ENCODE assay signal across 8 cellular contexts in the genomic region with DNA sequence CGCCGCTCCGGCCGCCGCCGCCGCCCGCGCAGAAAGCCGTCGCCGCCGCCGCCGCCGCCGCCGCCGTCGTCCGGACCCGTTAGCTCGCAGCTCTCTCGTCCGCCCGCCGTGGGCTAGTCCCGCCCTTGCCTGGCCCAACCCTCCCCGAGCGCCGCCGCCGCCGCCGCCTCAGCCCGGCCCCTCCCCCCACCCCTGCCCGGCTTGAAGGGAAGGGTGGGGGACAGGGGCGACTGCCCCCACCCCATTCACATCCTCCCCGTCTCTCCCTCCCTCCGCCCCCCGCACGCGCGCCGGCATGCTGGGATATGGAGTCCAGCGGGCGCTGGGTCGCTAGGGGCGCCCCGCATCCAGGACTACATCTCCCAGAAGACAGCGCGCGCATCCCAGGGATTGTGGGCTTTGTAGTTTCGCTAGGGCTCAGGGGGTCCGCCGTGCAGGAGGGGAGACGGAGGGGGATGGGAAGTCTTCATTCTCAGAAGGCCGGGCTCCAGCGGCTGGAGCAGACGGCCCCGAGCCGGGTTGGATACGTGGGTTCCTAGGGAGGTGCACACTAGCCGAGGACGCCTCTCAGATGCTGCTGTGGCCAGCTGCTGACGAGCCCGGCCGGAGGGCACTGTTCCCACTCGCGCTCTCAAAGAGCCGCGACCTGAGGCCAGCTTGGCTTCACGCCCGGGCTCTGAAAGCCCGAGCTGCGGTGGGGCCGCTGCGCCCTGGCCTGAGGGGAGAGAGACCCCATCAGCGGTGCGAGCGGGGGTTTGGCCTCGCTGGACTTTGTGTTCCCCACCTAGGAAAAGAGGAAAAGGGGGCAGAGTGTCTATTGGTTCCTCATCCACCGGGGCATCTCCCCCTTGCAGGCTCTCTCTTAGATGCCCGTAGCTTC. TPM values are rescaled to one million over a fixed set of nuclear protein-coding genes. Genes with fewer than 3 reads are reported as not detected.
A peak's percentile ranks its signal among the peaks of the same experiment; 100 is the strongest.
DNase-seq lines count a peak whose midpoint lies in the region; ATAC-seq, FAIRE-seq and TF ChIP-seq lines count a peak whose summit lies in the region.

Gene ST3GAL2, minus strand, starts transcription at position 118 of the 880 bp plus-strand sequence. CDS start 40,570 bp downstream, outside the sequence.

- FAIRE-seq in H1 (lab: Jason Lieb, UNC): no peak

- peak within 1 kb of the TSS; percentile 99 for H3K18ac ChIP-seq in H1 (ENCODE audit: extremely low read depth, low read length)

- peak within 1 kb of the TSS; percentile 85 for H4K8ac ChIP-seq in H1 (ENCODE audit: extremely low read depth, insufficient read depth, low read length)

- H3K9me3 ChIP-seq in CD4-positive, alpha-beta memory T cell (ENCODE audit: control insufficient read depth in 1 of 2, low read length in 2 of 2): no peaks in the 10 kb centered on the region
- no peaks in the 10 kb centered on the region for H3K9me3 ChIP-seq in H1 (ENCODE audit: insufficient read depth in 2 of 2, low read depth in 1 of 2, low read length in 1 of 2)

- no peak within 1 kb of the TSS for H3K23ac ChIP-seq in H1 (ENCODE audit: insufficient read length)

- peak within 1 kb of the TSS; percentile 98 for H2BK5ac ChIP-seq in H1 (ENCODE audit: low read depth, low read length)

- peaks cover 35% of the 10 kb centered on the region for H3K4me1 ChIP-seq in CD4-positive, alpha-beta memory T cell (ENCODE audit: insufficient read depth, low read length)
- H3K4me1 ChIP-seq in H1 (replicated peaks in 1 of 4; ENCODE audit: control insufficient read depth in 3 of 4, insufficient read depth in 4 of 4, low read length in 3 of 4): peaks cover 5 to 23% (median 15%) of the 10 kb centered on the region in 4 experiments

- peaks cover 4% of the 10 kb centered on the region for H3K36me3 ChIP-seq in CD4-positive, alpha-beta memory T cell (ENCODE audit: insufficient read depth, low read length)
- H3K36me3 ChIP-seq in H1 (ENCODE audit: control insufficient read depth in 2 of 4, insufficient read depth in 4 of 4, low read length in 3 of 4): peaks cover 0 to 5% (median 0%) of the 10 kb centered on the region in 4 experiments; a peak in 3 of 8 replicates

- peak within 1 kb of the TSS; percentile 93 to 99 (median 96) for H3K4me3 Mint-ChIP-seq in CD4-positive, alpha-beta memory T cell

- H2AFZ ChIP-seq in H1 (ENCODE audit: low read length): peak within 1 kb of the TSS; percentile 95

- 2% methylated on average over 29 of the region's 84 CpGs; no CpG with 5 or more reads in 1 of the 2 experiments for WGBS in H1 (ENCODE audit: extremely low coverage in 1 of 2, insufficient coverage in 1 of 2, insufficient read length in 1 of 2, insufficient replicate concordance in 2 of 2, low coverage in 1 of 2, low lambda C conversion rate in 2 of 2, missing lambda C conversion rate in 1 of 2), 2 experiments

- peak within 1 kb of the TSS; percentile 2 for H3K56ac ChIP-seq in H1 (replicated peaks; ENCODE audit: insufficient read length, low read depth, low read length)

- peak within 1 kb of the TSS; percentile 2; the same call in 1 of the 2 replicates for H2AK5ac ChIP-seq in H1 (ENCODE audit: low read depth, low read length)

- peak in 1 of 2 experiments; percentile 53; a peak in 1 of 3 replicates for TF ChIP-seq EP300 in H1 (IDR thresholded peaks at IDR 0.05; ENCODE audit: borderline replicate concordance in 1 of 2, low read depth in 2 of 2, low read length in 2 of 2)

- TF ChIP-seq POLR2A in H1 (IDR thresholded peaks at IDR 0.05; ENCODE audit: control extremely low read depth in 1 of 2, low read depth in 2 of 2, low read length in 2 of 2): peak; percentile 60 to 87

- POLR2A ChIA-PET in CD4-positive, alpha-beta memory T cell (lab: Charles Lee; ENCODE audit: partially characterized antibody): interaction anchor here (0.6 to 3.8 kb wide), 18 partner anchors 10 to 187 kb away, joined by 3 to 59 read pairs (median 4); partner anchors contain the start of genes COG4, DDX19A, EXOSC6 and FCSK
- POLR2A ChIA-PET in H1 (lab: Charles Lee; ENCODE audit: partially characterized antibody): interaction anchor here (0.7 to 3.6 kb wide), 14 partner anchors 11 to 187 kb away, joined by 3 to 22 read pairs (median 4); partner anchors contain the start of genes COG4, DDX19A, EXOSC6 and FCSK

- peak within 1 kb of the TSS; percentile 69 to 86 (median 72) for H3K9ac ChIP-seq in H1 (replicated peaks in 1 of 4; ENCODE audit: extremely low read depth in 1 of 4, low read depth in 3 of 4, low read length in 3 of 4)

- no peaks in the 10 kb centered on the region for H4K20me1 ChIP-seq in H1 (replicated peaks in 1 of 2; ENCODE audit: control insufficient read depth in 1 of 2, insufficient read depth in 2 of 2, low read length in 2 of 2)

- peaks cover 0 to 10% of the 10 kb centered on the region in 2 donors for H3K36me3 Mint-ChIP-seq in CD4-positive, alpha-beta memory T cell

- TF ChIP-seq CTCF in H1 (IDR thresholded peaks at IDR 0.05; ENCODE audit: control extremely low read depth in 1 of 3, insufficient read depth in 1 of 3, low read depth in 1 of 3, low read length in 3 of 3): no peak

- peak; percentile 90 to 94 (median 91) for DNase-seq in CD4-positive, alpha-beta memory T cell
- DNase-seq in HPDE6-E6E7 (ENCODE audit: extremely low spot score) (peak; percentile 86), NOMO-1 treated with dmso at 0.1 percent for 144 hours (lab: John Stamatoyannopoulos, UW; ENCODE audit: unreplicated experiment) (peak; percentile 80), H1 (ENCODE audit: low read depth in 1 of 2, low spot score in 2 of 2) (peak; percentile 87 to 95), mesenteric fat pad (ENCODE audit: low spot score) (peak; percentile 97)
- DNase-seq in activated CD8-positive, alpha-beta memory T cell treated with anti-CD3 and anti-CD28 coated beads for 48 hours (ENCODE audit: low read depth in 2 of 3, low spot score in 2 of 3): peak; percentile 81 to 89 (median 82)
- DNase-seq in stimulated activated CD8-positive, alpha-beta memory T cell treated with anti-CD3 and anti-CD28 coated beads, Interleukin-15, amount 100 ng/mL, for 1 hour (ENCODE audit: low read depth): peak; percentile 90

- peak within 1 kb of the TSS; percentile 67 to 95 for H3K4me3 ChIP-seq in CD4-positive, alpha-beta memory T cell (ENCODE audit: low read length in 2 of 2)
- H3K4me3 ChIP-seq in H1 (ENCODE audit: extremely low read depth in 1 of 4, insufficient read depth in 2 of 4, low read depth in 3 of 4, low read length in 4 of 4): peak within 1 kb of the TSS; percentile 76 to 92 (median 80)

- H2BK20ac ChIP-seq in H1 (ENCODE audit: low read length): peak within 1 kb of the TSS; percentile 61; the same call in 1 of the 2 replicates

- H3K79me1 ChIP-seq in H1 (ENCODE audit: low read depth, low read length): 0 out of 2 replicates have a peak, but pooled peaks cover 7% of the 10 kb centered on the region

- no peaks in the 10 kb centered on the region for H3K27me3 ChIP-seq in CD4-positive, alpha-beta memory T cell (ENCODE audit: insufficient read depth, low read length)
- H3K27me3 ChIP-seq in H1 (replicated peaks in 1 of 4; ENCODE audit: control insufficient read depth in 3 of 4, extremely low read depth in 1 of 4, insufficient read depth in 3 of 4, low read length in 3 of 4): no peaks in the 10 kb centered on the region

- H3K4ac ChIP-seq in H1 (replicated peaks; ENCODE audit: insufficient read length, low read depth, low read length): peak within 1 kb of the TSS; percentile 88

- peaks cover 11% of the 10 kb centered on the region for H3K23me2 ChIP-seq in H1 (ENCODE audit: low read depth, low read length)

- peak within 1 kb of the TSS; percentile 97; the same call in 1 of the 2 replicates for H2BK15ac ChIP-seq in H1 (ENCODE audit: low read length)

- no peak for TF ChIP-seq RAD21 in H1 (IDR thresholded peaks at IDR 0.05 in 1 of 2, conservative IDR thresholded peaks at IDR 0.05 in 1 of 2; ENCODE audit: low read depth in 2 of 2, low read length in 2 of 2)

- intact Hi-C loops in CD4-positive, alpha-beta memory T cell (cut with micrococcal nuclease): loop anchor here (1.0 kb wide), 6 partner anchors 15 to 188 kb away; partner anchors contain the start of genes COG4, EXOSC6, FCSK and SF3B3

- H3K27ac ChIP-seq in CD4-positive, alpha-beta memory T cell (ENCODE audit: low read depth, low read length): peak within 1 kb of the TSS; percentile 64
- peak within 1 kb of the TSS; percentile 56; the same call in 1 of the 2 replicates for H3K27ac ChIP-seq in H1 (ENCODE audit: low read depth, low read length)

- H4K91ac ChIP-seq in H1 (replicated peaks; ENCODE audit: insufficient read length, low read length): peak within 1 kb of the TSS; percentile 88

- CTCF ChIA-PET in CD4-positive, alpha-beta memory T cell (lab: Charles Lee; ENCODE audit: partially characterized antibody): interaction anchor here (0.8 to 2.0 kb wide), 6 partner anchors 15 to 70 kb away, joined by 3 to 5 read pairs (median 4); partner anchors contain the start of gene FCSK
- CTCF ChIA-PET in H1 (lab: Charles Lee; ENCODE audit: partially characterized antibody): interaction anchor here (0.5 to 4.2 kb wide), 8 partner anchors 10 to 99 kb away, joined by 3 to 37 read pairs (median 5); partner anchors contain the start of gene FCSK

- H2BK120ac ChIP-seq in H1 (replicated peaks; ENCODE audit: low read depth, low read length): no peak within 1 kb of the TSS

- peak; percentile 83 for ATAC-seq in GM19452 (IDR thresholded peaks at IDR 0.05; ENCODE audit: unreplicated experiment)

- H3K79me2 ChIP-seq in H1 (ENCODE audit: control insufficient read depth in 1 of 2, insufficient read depth in 2 of 2, low read length in 2 of 2): peaks cover 0 to 33% of the 10 kb centered on the region in 2 experiments; a peak in 2 of 4 replicates

- peak within 1 kb of the TSS; percentile 86 to 97 (median 94) for H3K27ac Mint-ChIP-seq in CD4-positive, alpha-beta memory T cell

- no peaks in the 10 kb centered on the region for H3K27me3 Mint-ChIP-seq in CD4-positive, alpha-beta memory T cell

- peak within 1 kb of the TSS; percentile 73 for H4K5ac ChIP-seq in H1 (ENCODE audit: insufficient read length, low read depth, low read length)

- no peak within 1 kb of the TSS for H3K14ac ChIP-seq in H1 (ENCODE audit: insufficient read length)

- H3K4me1 Mint-ChIP-seq in CD4-positive, alpha-beta memory T cell: peaks cover 17 to 49% (median 35%) of the 10 kb centered on the region in 4 donors

- peak within 1 kb of the TSS; percentile 94 to 98 for H3K4me2 ChIP-seq in H1 (ENCODE audit: insufficient read depth in 1 of 2, low read depth in 2 of 2, low read length in 2 of 2)

- no peaks in the 10 kb centered on the region for H3K9me3 Mint-ChIP-seq in CD4-positive, alpha-beta memory T cell

- peak within 1 kb of the TSS; percentile 84; the same call in 1 of the 2 replicates for H2BK12ac ChIP-seq in H1 (ENCODE audit: low read depth, low read length)

RNA-seq across cellular contexts. Expression of gene ST3GAL2, which starts in this region (rescaled TPM):
- total RNA-seq in CD4-positive, alpha-beta memory T cell: 10 to 100 TPM; 27.5 to 30.8 TPM
- polyA plus RNA-seq in CD4-positive, alpha-beta memory T cell: 10 to 100 TPM; 10.0 to 15.8 TPM
- 39.3 and 39.7 TPM in 2 replicates for total RNA-seq in H1 (2021; fragmentation: NEBNext Ultra II Directional; extraction: Animal tissue kit (Norgen Biotek cat#: 25700))
- polyA plus RNA-seq in H1 (2011; rRNA removed): 14.4 and 30.5 TPM in 2 replicates
- polyA plus RNA-seq in H1 (2011; cell fraction: cytosol; rRNA removed): 16.9 TPM
- polyA plus RNA-seq in H1 (2011; cell fraction: nucleus; rRNA removed): 28.1 TPM
- 19.3 to 24.6 TPM (median 22.0 TPM) in 4 replicates for polyA plus RNA-seq in H1 (2012, experiment 1 of 2)
- polyA plus RNA-seq in H1 (2012, experiment 2 of 2): 19.9 TPM
- polyA plus RNA-seq in H1 (2013, experiment 1 of 2): 26.7 TPM
- polyA plus RNA-seq in H1 (2013, experiment 2 of 2): 27.0 TPM
- polyA minus RNA-seq in H1 (2011; rRNA and poly(A)+ RNA removed): 33.4 and 49.9 TPM in 2 replicates
- 43.4 TPM for polyA minus RNA-seq in H1 (2011; cell fraction: cytosol; rRNA and poly(A)+ RNA removed)
- polyA minus RNA-seq in H1 (2011; cell fraction: nucleus; rRNA and poly(A)+ RNA removed): 43.8 TPM
- 25.9 TPM for total RNA-seq in mesenteric fat pad

Comparison
In these comparisons a context has a peak if more than half of its experiments do, and no peak if none do; other contexts are left out.
1. Peak in every context shown above with its lines: DNase-seq, ATAC-seq, H3K4me3 ChIP-seq and H3K27ac ChIP-seq.